ENCODE assay signal across 8 cellular contexts in the genomic region with DNA sequence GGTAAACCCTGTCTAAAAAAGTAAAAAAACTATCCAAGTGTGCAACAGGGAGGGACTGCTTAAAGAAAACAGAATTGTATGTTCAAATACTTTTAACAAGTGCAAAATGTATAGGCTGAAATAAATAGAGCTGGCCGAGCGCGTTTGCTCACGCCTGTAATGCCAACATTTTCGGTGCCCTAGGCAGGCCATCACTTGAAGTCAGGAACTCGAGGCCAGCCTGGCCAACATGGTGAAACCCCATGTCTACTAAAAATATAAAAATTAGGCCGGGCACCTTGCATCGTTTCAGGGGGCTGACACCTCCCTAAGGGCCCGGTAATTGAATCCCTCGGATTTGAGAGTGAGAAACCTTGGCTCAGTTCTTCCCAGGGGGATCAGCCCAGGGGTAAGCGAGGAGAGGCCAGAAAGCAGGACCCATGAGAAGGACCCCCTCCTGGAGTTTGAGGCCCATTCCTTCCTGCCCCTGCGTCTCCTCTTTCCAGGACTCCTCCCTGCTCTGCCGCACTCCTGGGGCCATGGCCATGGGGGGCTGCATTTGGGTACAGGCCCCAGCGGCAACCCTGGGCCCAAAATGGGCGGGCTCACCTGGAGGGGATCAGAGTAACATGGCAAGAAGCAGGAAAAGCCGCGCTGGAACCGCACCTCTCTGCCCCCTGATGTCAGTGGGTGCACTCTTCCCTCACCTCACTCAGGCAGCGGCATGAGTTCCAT.
A peak's percentile ranks its signal among the peaks of the same experiment; 100 is the strongest.
DNase-seq lines count a peak whose midpoint lies in the region; ATAC-seq and TF ChIP-seq lines count a peak whose summit lies in the region.

No MANE protein-coding gene starts in this region.

- intact Hi-C loops in sciatic nerve (cut with DNase I): no loop called here

- DNase-seq in T-helper 17 cell (no peak), fibroblast of villous mesenchyme (ENCODE audit: low read depth) (no peak), sciatic nerve (ENCODE audit: low spot score) (peak; percentile 62), A172 (ENCODE audit: low spot score) (no peak), GM19238 (ENCODE audit: insufficient read length, low spot score) (no peak), putamen (ENCODE audit: low spot score) (no peak)

- H3K27me3 Mint-ChIP-seq in T-helper 17 cell: no peaks in the 10 kb centered on the region

- H3K27ac Mint-ChIP-seq in T-helper 17 cell: peak overlapping the region; percentile 97

- H3K4me1 Mint-ChIP-seq in T-helper 17 cell: peaks cover 10% of the 10 kb centered on the region

- peak overlapping the region; percentile 90 for H3K4me3 Mint-ChIP-seq in T-helper 17 cell

- H3K4me3 ChIP-seq in GM12875 (ENCODE audit: low read depth, low read length) (peak overlapping the region; percentile 100), fibroblast of villous mesenchyme (ENCODE audit: low read depth, low read length) (peak overlapping the region; percentile 73)

- H3K9me3 ChIP-seq in T-helper 17 cell (ENCODE audit: control insufficient read depth, low read length, poor library complexity, severe bottlenecking): no peaks in the 10 kb centered on the region

- ATAC-seq in T-helper 17 cell: no peak
- ATAC-seq in sciatic nerve: no peak
- no peak for ATAC-seq in HG03045 (IDR thresholded peaks at IDR 0.05; ENCODE audit: unreplicated experiment)

- TF ChIP-seq CTCF in GM12875 (IDR thresholded peaks at IDR 0.05; ENCODE audit: borderline replicate concordance, insufficient read depth, low read depth, low read length): no peak
- TF ChIP-seq CTCF in fibroblast of villous mesenchyme (IDR thresholded peaks at IDR 0.05; ENCODE audit: insufficient read depth, low read depth, low read length): no peak

- no peaks in the 10 kb centered on the region for H3K36me3 Mint-ChIP-seq in T-helper 17 cell (ENCODE audit: low read depth)
